ENCODE assay signal across 1 cellular context in genomic region chr16:57535680-57536305, GRCh38.
TF ChIP-seq lines count a peak whose summit lies in the region.

No MANE protein-coding gene starts in this region.

TF ChIP-seq in HepG2, 621 proteins besides CTCF, POLR2A, EP300 and RAD21 (continues in another document):
- TF ChIP-seq MYC (CRISPR knock-in tag; IDR thresholded peaks at IDR 0.05; ENCODE audit: borderline replicate concordance) (no peak), FOXP4 (CRISPR knock-in tag; IDR thresholded peaks at IDR 0.05) (no peak), ZNF792 (CRISPR knock-in tag; IDR thresholded peaks at IDR 0.05) (0 out of 2 replicates have a peak, but pooled peaks have one; percentile 24), ZNF430 (CRISPR knock-in tag; IDR thresholded peaks at IDR 0.05) (no peak), JUN (CRISPR knock-in tag; IDR thresholded peaks at IDR 0.05) (no peak), FOXM1 (CRISPR knock-in tag; IDR thresholded peaks at IDR 0.05) (no peak), ZFP36 (IDR thresholded peaks at IDR 0.05; ENCODE audit: borderline replicate concordance, low read depth, low read length, partially characterized antibody) (peak; percentile 54), ZBTB21 (CRISPR knock-in tag; IDR thresholded peaks at IDR 0.05) (no peak), NFYC (CRISPR knock-in tag; IDR thresholded peaks at IDR 0.05) (peak; percentile 89), ZNF33A (CRISPR knock-in tag; IDR thresholded peaks at IDR 0.05; ENCODE audit: borderline replicate concordance) (no peak), GZF1 (CRISPR knock-in tag; IDR thresholded peaks at IDR 0.05) (no peak), SIX4 (CRISPR knock-in tag; IDR thresholded peaks at IDR 0.05) (no peak), DMTF1 (CRISPR knock-in tag; IDR thresholded peaks at IDR 0.05) (no peak), ZMYM3 (CRISPR knock-in tag; IDR thresholded peaks at IDR 0.05) (peak; percentile 85; the same call in 1 of the 2 replicates), SNAI1 (CRISPR knock-in tag; IDR thresholded peaks at IDR 0.05; ENCODE audit: borderline replicate concordance) (no peak), MED8 (CRISPR knock-in tag; IDR thresholded peaks at IDR 0.05; ENCODE audit: insufficient replicate concordance) (no peak), HNRNPLL (IDR thresholded peaks at IDR 0.05; ENCODE audit: low read depth, low read length, poor library complexity, severe bottlenecking) (peak; percentile 89), SAP130 (CRISPR knock-in tag; IDR thresholded peaks at IDR 0.05; ENCODE audit: low read depth) (peak; percentile 42; the same call in 1 of the 2 replicates), ZBTB49 (CRISPR knock-in tag; IDR thresholded peaks at IDR 0.05; ENCODE audit: borderline replicate concordance) (no peak), U2AF1 (optimal IDR thresholded peaks at IDR 0.05; ENCODE audit: low read depth, low read length) (no peak), TFDP1 (CRISPR knock-in tag; IDR thresholded peaks at IDR 0.05; ENCODE audit: borderline replicate concordance) (peak; percentile 71; the same call in 1 of the 2 replicates), SP140L (CRISPR knock-in tag; IDR thresholded peaks at IDR 0.05; ENCODE audit: borderline replicate concordance) (no peak), CENPX (CRISPR knock-in tag; IDR thresholded peaks at IDR 0.05) (no peak), ZNF468 (CRISPR knock-in tag; IDR thresholded peaks at IDR 0.05) (no peak), CHCHD3 (CRISPR knock-in tag; IDR thresholded peaks at IDR 0.05) (peak; percentile 87), ZIK1 (CRISPR knock-in tag; IDR thresholded peaks at IDR 0.05; ENCODE audit: borderline replicate concordance, low read depth) (0 out of 2 replicates have a peak, but pooled peaks have one; percentile 10), NR2F2 (IDR thresholded peaks at IDR 0.05; ENCODE audit: borderline replicate concordance, low read depth) (no peak), SP4 (CRISPR knock-in tag; IDR thresholded peaks at IDR 0.05) (peak; percentile 37; the same call in 1 of the 2 replicates), MTERF4 (CRISPR knock-in tag; IDR thresholded peaks at IDR 0.05) (0 out of 2 replicates have a peak, but pooled peaks have one; percentile 15), RFX3 (CRISPR knock-in tag; IDR thresholded peaks at IDR 0.05) (peak; percentile 64; the same call in 1 of the 2 replicates), TRAFD1 (CRISPR knock-in tag; IDR thresholded peaks at IDR 0.05; ENCODE audit: borderline replicate concordance) (no peak), ZNF24 (IDR thresholded peaks at IDR 0.05) (no peak), NR0B2 (CRISPR knock-in tag; IDR thresholded peaks at IDR 0.05) (no peak), TIGD3 (CRISPR knock-in tag; IDR thresholded peaks at IDR 0.05; ENCODE audit: borderline replicate concordance) (no peak), HINFP (CRISPR knock-in tag; IDR thresholded peaks at IDR 0.05; ENCODE audit: low read depth) (0 out of 2 replicates have a peak, but pooled peaks have one; percentile 49), ZNF33B (CRISPR knock-in tag; IDR thresholded peaks at IDR 0.05) (0 out of 2 replicates have a peak, but pooled peaks have one; percentile 53), PRMT3 (CRISPR knock-in tag; IDR thresholded peaks at IDR 0.05; ENCODE audit: borderline replicate concordance, low read depth) (no peak), RFX1 (IDR thresholded peaks at IDR 0.05) (peak; percentile 60), ZSCAN29 (CRISPR knock-in tag; conservative IDR thresholded peaks at IDR 0.05) (no peak), ZBTB10 (CRISPR knock-in tag; IDR thresholded peaks at IDR 0.05; ENCODE audit: borderline replicate concordance) (no peak), ZNF768 (CRISPR knock-in tag; IDR thresholded peaks at IDR 0.05) (peak; percentile 96), NONO (IDR thresholded peaks at IDR 0.05) (no peak), NONO (CRISPR knock-in tag; conservative IDR thresholded peaks at IDR 0.05) (0 out of 2 replicates have a peak, but pooled peaks have one; percentile 13), PCBP1 (IDR thresholded peaks at IDR 0.05; ENCODE audit: borderline replicate concordance, low read depth, low read length) (0 out of 2 replicates have a peak, but pooled peaks have one; percentile 18), MXI1 (IDR thresholded peaks at IDR 0.05; ENCODE audit: borderline replicate concordance, low read depth, low read length) (peak; percentile 36; the same call in 1 of the 3 replicates), MAX (IDR thresholded peaks at IDR 0.05) (peak; percentile 43; the same call in 1 of the 2 replicates), DRAP1 (CRISPR knock-in tag; IDR thresholded peaks at IDR 0.05) (peak; percentile 23; the same call in 1 of the 2 replicates), ZNF614 (CRISPR knock-in tag; IDR thresholded peaks at IDR 0.05; ENCODE audit: borderline replicate concordance) (no peak)
